14 cellular contexts compared by ENCODE assay signal in the genomic region with DNA sequence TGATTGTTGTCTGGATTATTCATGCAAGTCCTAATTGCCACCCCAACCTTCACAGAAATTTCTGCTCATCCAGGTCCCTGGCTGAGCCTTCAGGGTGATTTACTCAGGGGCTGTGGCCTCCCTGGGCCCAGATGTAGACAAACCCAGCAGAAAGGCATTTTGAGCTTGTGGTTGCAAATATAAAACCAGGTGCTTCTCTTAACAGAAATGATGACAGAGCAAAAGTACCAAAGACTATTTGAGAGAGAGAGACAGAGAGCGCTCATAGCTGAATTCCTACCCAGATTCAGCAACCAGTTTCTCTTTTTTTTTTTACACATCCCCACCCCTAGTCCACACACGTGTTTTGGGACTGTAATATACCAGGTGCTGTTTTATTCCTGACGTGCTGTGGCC.
DNase-seq lines count a peak whose midpoint lies in the region; ATAC-seq, FAIRE-seq and TF ChIP-seq lines count a peak whose summit lies in the region.
"Had no signal": no experiment of that assay in that cellular context is flagged by ENCODE, and none has a peak within 500 bp of the region (broad histone marks: within the 10 kb centered on the region; RNA-seq: fewer than 3 reads in every experiment).

No MANE protein-coding gene starts in this region.

- H2BK12ac ChIP-seq in H1 (ENCODE audit: low read depth, low read length) = no peak overlapping the region

- no peak overlapping the region for H3K4ac ChIP-seq in H1 (replicated peaks; ENCODE audit: insufficient read length, low read depth, low read length)

- H3K23ac ChIP-seq in H1 (ENCODE audit: insufficient read length) = no peak overlapping the region

- TF ChIP-seq POLR2A in H1 (IDR thresholded peaks at IDR 0.05; ENCODE audit: control extremely low read depth in 1 of 2, low read depth in 2 of 2, low read length in 2 of 2) = no peak

- H3K9me3 ChIP-seq in Loucy (ENCODE audit: insufficient read depth, low read depth, low read length) (no peaks in the 10 kb centered on the region), H1 (ENCODE audit: insufficient read depth in 2 of 2, low read depth in 1 of 2, low read length in 1 of 2) (peaks cover 0 to 2% of the 10 kb centered on the region in 2 experiments; a peak in 1 of 4 replicates), mucosa of descending colon (no peaks in the 10 kb centered on the region), left lung (no peaks in the 10 kb centered on the region)
- H3K9me3 ChIP-seq: BE2C had no signal

- intact Hi-C loops in mucosa of descending colon (cut with DNase I, micrococcal nuclease) (no loop called here), left lung (cut with DNase I) (no loop called here)

- H3K79me2 ChIP-seq in Loucy (ENCODE audit: insufficient read depth, low read length) (no peaks in the 10 kb centered on the region), H1 (ENCODE audit: control insufficient read depth in 1 of 2, insufficient read depth in 2 of 2, low read length in 2 of 2) (no peaks in the 10 kb centered on the region)

- DNase-seq in DMS53 treated with DMSO at 0.1 percent for 48 hours (lab: John Stamatoyannopoulos, UW; ENCODE audit: unreplicated experiment) (peak; percentile 12), H1 (ENCODE audit: low read depth in 1 of 2, low spot score in 2 of 2) (no peak), mucosa of descending colon (no peak), left lung (no peak), EL (no peak), GM13976 (ENCODE audit: low spot score) (no peak)
- DNase-seq: CD8-positive, alpha-beta memory T cell; GF-D8; NCI-H187 treated with DMSO at 0.1 percent for 48 hours; NCI-H446 treated with DMSO at 0.1 percent for 48 hours had no signal

- CTCF ChIA-PET in H1 (lab: Charles Lee; ENCODE audit: partially characterized antibody) = interaction anchor here (0.6 to 3.6 kb wide), 45 partner anchors 10 to 438 kb away, joined by 3 to 23 read pairs (median 3); no protein-coding TSS in a partner anchor

- no peak overlapping the region for H2AK5ac ChIP-seq in H1 (ENCODE audit: low read depth, low read length)

- no peak overlapping the region for H4K91ac ChIP-seq in H1 (replicated peaks; ENCODE audit: insufficient read length, low read length)

- H4K20me1 ChIP-seq in Loucy (ENCODE audit: insufficient read depth, low read length, poor library complexity, severe bottlenecking) = no peaks in the 10 kb centered on the region
- H4K20me1 ChIP-seq in H1 (replicated peaks in 1 of 2; ENCODE audit: control insufficient read depth in 1 of 2, insufficient read depth in 2 of 2, low read length in 2 of 2) = peaks cover 0 to under 1% of the 10 kb centered on the region in 2 experiments

- H3K4me1 ChIP-seq in Loucy (ENCODE audit: insufficient read depth, low read length, poor library complexity, severe bottlenecking) (peaks cover 15% of the 10 kb centered on the region), H1 (replicated peaks in 1 of 4; ENCODE audit: control insufficient read depth in 3 of 4, insufficient read depth in 4 of 4, low read length in 3 of 4) (no peaks in the 10 kb centered on the region; a peak in 2 of 7 replicates), mucosa of descending colon (ENCODE audit: low read depth) (peaks cover 7% of the 10 kb centered on the region), left lung (peaks cover 10 to 44% of the 10 kb centered on the region in 2 donors)
- H3K4me1 ChIP-seq: BE2C had no signal

- ATAC-seq in mucosa of descending colon (peak; percentile 31), left lung (no peak)

- H3K56ac ChIP-seq in H1 (replicated peaks; ENCODE audit: insufficient read length, low read depth, low read length) = no peak overlapping the region

- no peak overlapping the region for H2BK15ac ChIP-seq in H1 (ENCODE audit: low read length)

- FAIRE-seq in H1 (lab: Jason Lieb, UNC) = no peak
- FAIRE-seq: GM12891 had no signal

- no peak overlapping the region for H2BK5ac ChIP-seq in H1 (ENCODE audit: low read depth, low read length)

- no peaks in the 10 kb centered on the region for H3K9me2 ChIP-seq in Loucy (replicated peaks; ENCODE audit: low read depth, low read length)

- H3K9ac ChIP-seq in Loucy (ENCODE audit: low read depth, low read length, poor library complexity, severe bottlenecking) = no peak overlapping the region
- H3K9ac ChIP-seq in H1 (replicated peaks in 1 of 4; ENCODE audit: extremely low read depth in 1 of 4, low read depth in 3 of 4, low read length in 3 of 4) = no peak overlapping the region

- H4K5ac ChIP-seq in H1 (ENCODE audit: insufficient read length, low read depth, low read length) = no peak overlapping the region

- no peak overlapping the region for H3K27ac ChIP-seq in H1 (ENCODE audit: low read depth, low read length)
- H3K27ac ChIP-seq in left lung = no peak overlapping the region
- H3K27ac ChIP-seq: RWPE1 had no signal

- POLR2A ChIA-PET in H1 (lab: Charles Lee; ENCODE audit: partially characterized antibody) = no interaction called here

- H2BK20ac ChIP-seq in H1 (ENCODE audit: low read length) = no peak overlapping the region

- H3K27me3 ChIP-seq in Loucy (ENCODE audit: insufficient read depth, low read length, poor library complexity, severe bottlenecking) (no peaks in the 10 kb centered on the region), H1 (replicated peaks in 1 of 4; ENCODE audit: control insufficient read depth in 3 of 4, extremely low read depth in 1 of 4, insufficient read depth in 3 of 4, low read length in 3 of 4) (peaks cover 17 to 55% (median 49%) of the 10 kb centered on the region in 4 experiments), left lung (peaks cover 0 to 11% of the 10 kb centered on the region in 2 donors)

- 97% methylated on average over 3 of the region's 3 CpGs; no CpG with 5 or more reads in 1 of the 2 experiments for WGBS in H1 (ENCODE audit: extremely low coverage in 1 of 2, insufficient coverage in 1 of 2, insufficient read length in 1 of 2, insufficient replicate concordance in 2 of 2, low coverage in 1 of 2, low lambda C conversion rate in 2 of 2, missing lambda C conversion rate in 1 of 2), 2 experiments

- H3K36me3 ChIP-seq in Loucy (ENCODE audit: insufficient read depth, low read length) = no peaks in the 10 kb centered on the region
- no peaks in the 10 kb centered on the region for H3K36me3 ChIP-seq in H1 (ENCODE audit: control insufficient read depth in 2 of 4, insufficient read depth in 4 of 4, low read length in 3 of 4)
- no peaks in the 10 kb centered on the region for H3K36me3 ChIP-seq in mucosa of descending colon (ENCODE audit: low read depth)
- no peaks in the 10 kb centered on the region for H3K36me3 ChIP-seq in left lung
- H3K36me3 ChIP-seq: BE2C had no signal

- H3K4me3 ChIP-seq in Loucy (ENCODE audit: low read length, poor library complexity, severe bottlenecking) (no peak overlapping the region), H1 (ENCODE audit: extremely low read depth in 1 of 4, insufficient read depth in 2 of 4, low read depth in 3 of 4, low read length in 4 of 4) (no peak overlapping the region), mucosa of descending colon (no peak overlapping the region), left lung (no peak overlapping the region)

- TF ChIP-seq CTCF in Loucy (conservative IDR thresholded peaks at IDR 0.05; ENCODE audit: low read length) (no peak), H1 (IDR thresholded peaks at IDR 0.05; ENCODE audit: control extremely low read depth in 1 of 3, insufficient read depth in 1 of 3, low read depth in 1 of 3, low read length in 3 of 3) (no peak), mucosa of descending colon (IDR thresholded peaks at IDR 0.05) (no peak), left lung (IDR thresholded peaks at IDR 0.05) (no peak), GM13976 (IDR thresholded peaks at IDR 0.05; ENCODE audit: borderline replicate concordance, control extremely low read depth, extremely low read depth, insufficient read depth, missing control alignments) (no peak)

- no peaks in the 10 kb centered on the region for H3K79me1 ChIP-seq in H1 (ENCODE audit: low read depth, low read length)

- no peaks in the 10 kb centered on the region for H3K23me2 ChIP-seq in H1 (ENCODE audit: low read depth, low read length)

- no peak for TF ChIP-seq EP300 in H1 (IDR thresholded peaks at IDR 0.05; ENCODE audit: borderline replicate concordance in 1 of 2, low read depth in 2 of 2, low read length in 2 of 2)

- H2AFZ ChIP-seq in Loucy (ENCODE audit: low read length) (0 out of 2 replicates have a peak overlapping the region, but pooled peaks have one; percentile 36), H1 (ENCODE audit: low read length) (no peak overlapping the region)

- H4K8ac ChIP-seq in H1 (ENCODE audit: extremely low read depth, insufficient read depth, low read length) = no peak overlapping the region

- in situ Hi-C loops in GM13976 (cut with MboI; ENCODE audit: low sequenced_read_pairs, unreplicated experiment) = no loop called here

- H2BK120ac ChIP-seq in H1 (replicated peaks; ENCODE audit: low read depth, low read length) = no peak overlapping the region

- no peak overlapping the region for H3K14ac ChIP-seq in H1 (ENCODE audit: insufficient read length)

- H3K4me2 ChIP-seq in Loucy (ENCODE audit: low read depth, low read length, poor library complexity, severe bottlenecking) (peak overlapping the region; percentile 34), H1 (ENCODE audit: insufficient read depth in 1 of 2, low read depth in 2 of 2, low read length in 2 of 2) (peak overlapping the region in 1 of 2 experiments; percentile 37; a peak in 1 of 4 replicates)

- TF ChIP-seq RAD21 in H1 (IDR thresholded peaks at IDR 0.05 in 1 of 2, conservative IDR thresholded peaks at IDR 0.05 in 1 of 2; ENCODE audit: low read depth in 2 of 2, low read length in 2 of 2) = no peak

- no peak overlapping the region for H3K18ac ChIP-seq in H1 (ENCODE audit: extremely low read depth, low read length)

- no peaks in the 10 kb centered on the region for H3F3A ChIP-seq in Loucy (ENCODE audit: low read depth)

TF ChIP-seq in H1, 55 proteins besides CTCF, POLR2A, EP300 and RAD21:
- TF ChIP-seq ATF3 (IDR thresholded peaks at IDR 0.05; ENCODE audit: insufficient read depth, low read depth, low read length) (no peak), KDM4A (IDR thresholded peaks at IDR 0.05; ENCODE audit: low read depth, low read length, severe bottlenecking) (peak; percentile 13)
